In the genomic region with DNA sequence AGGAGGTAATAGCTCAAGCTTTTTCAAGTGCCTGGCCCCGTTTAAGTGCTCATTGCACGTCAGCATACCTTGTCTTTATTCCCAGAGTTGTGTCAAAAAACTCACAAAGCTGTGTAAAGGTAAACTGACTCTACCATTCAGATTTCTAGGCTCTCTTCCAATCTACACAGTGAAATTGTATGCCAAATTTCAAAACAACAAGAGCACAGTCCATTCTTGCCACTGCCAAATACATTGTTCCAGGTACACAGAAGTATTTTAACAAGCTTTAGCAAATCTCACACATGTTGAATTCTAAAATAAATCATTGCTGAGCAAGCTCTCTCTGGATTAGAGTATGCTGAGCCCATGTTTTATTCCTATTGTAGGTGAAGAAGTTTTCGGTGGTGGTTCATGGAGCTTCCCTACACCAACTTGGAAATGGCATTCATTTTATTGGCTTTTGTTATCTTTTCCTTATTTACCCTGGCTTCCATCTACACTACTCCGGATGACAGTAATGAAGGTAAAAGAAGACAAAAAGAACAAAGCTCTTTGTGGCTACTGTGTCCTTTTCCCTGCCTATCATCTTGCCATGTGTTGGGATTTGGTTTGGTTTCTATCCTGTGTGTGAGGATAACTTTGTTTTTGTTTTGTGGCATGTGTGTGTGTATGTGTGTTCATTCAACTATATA, we compare ENCODE assay signal across 18 cellular contexts. TPM values are rescaled to one million over a fixed set of nuclear protein-coding genes. Genes with fewer than 3 reads are reported as not detected.
DNase-seq lines count a peak whose midpoint lies in the region; ATAC-seq, FAIRE-seq and TF ChIP-seq lines count a peak whose summit lies in the region.
"Had no signal": no experiment of that assay in that cellular context is flagged by ENCODE, and none has a peak within 500 bp of the region (broad histone marks: within the 10 kb centered on the region; RNA-seq: fewer than 3 reads in every experiment).

No MANE protein-coding gene starts in this region.

- H3K9me3 ChIP-seq in liver (ENCODE audit: control insufficient read depth in 4 of 4, low read length in 3 of 4) (no peaks in the 10 kb centered on the region), HepG2 (ENCODE audit: low read length) (no peaks in the 10 kb centered on the region), SK-N-MC (ENCODE audit: low read depth, low read length) (no peaks in the 10 kb centered on the region), right lobe of liver (no peaks in the 10 kb centered on the region), PC-9 (ENCODE audit: insufficient read depth, low read depth) (no peaks in the 10 kb centered on the region)
- H3K9me3 ChIP-seq: BLaER1, Peyer's patch had no signal

- no TSS peak for BruUV-seq in HepG2 (replicated peaks; lab: Mats Ljungman, UMichigan)
- BruUV-seq in PC-9 (replicated peaks; lab: Mats Ljungman, UMichigan), result no TSS peak

- ATAC-seq in HepG2 (no peak), right lobe of liver (peak; percentile 92 to 95 (median 95)), GM21737 (IDR thresholded peaks at IDR 0.05; ENCODE audit: unreplicated experiment) (no peak)

- TF ChIP-seq EP300 in HepG2 (IDR thresholded peaks at IDR 0.05; ENCODE audit: low read depth in 2 of 2, low read length in 2 of 2) (no peak), HepG2 (CRISPR knock-in tag; IDR thresholded peaks at IDR 0.05; ENCODE audit: borderline replicate concordance) (no peak)

- intact Hi-C loops in HepG2 (cut with micrococcal nuclease; ENCODE audit: unreplicated experiment) (no loop called here), right lobe of liver (cut with DNase I) (loop anchor here in 1 of 2 donors (10.0 kb wide), 1 partner anchor 325 kb away; no protein-coding TSS in a partner anchor), PC-9 (cut with micrococcal nuclease; ENCODE audit: unreplicated experiment) (no loop called here)
- intact Hi-C loops in activated naive CD4-positive, alpha-beta T cell treated with anti-CD3 and anti-CD28 coated beads for 36 hours (cut with micrococcal nuclease), result loop anchor here (10.0 kb wide), 1 partner anchor 225 kb away; no protein-coding TSS in a partner anchor

- no peaks in the 10 kb centered on the region for H3K4me1 Mint-ChIP-seq in activated naive CD4-positive, alpha-beta T cell treated with anti-CD3 and anti-CD28 coated beads for 36 hours (ENCODE audit: low read depth)
- H3K4me1 Mint-ChIP-seq: CD4-positive, alpha-beta memory T cell had no signal

- TF ChIP-seq CTCF in liver (IDR thresholded peaks at IDR 0.05; ENCODE audit: low read depth, low read length, missing input control) (no peak), HepG2 (CRISPR knock-in tag; IDR thresholded peaks at IDR 0.05) (no peak), right lobe of liver (IDR thresholded peaks at IDR 0.05) (no peak), PC-9 (conservative IDR thresholded peaks at IDR 0.05) (no peak)

- no peak overlapping the region for H3K4me2 ChIP-seq in HepG2 (ENCODE audit: low read depth, low read length)
- no peak overlapping the region for H3K4me2 ChIP-seq in PC-9
- H3K4me2 ChIP-seq: BLaER1 had no signal

- H3K9me2 ChIP-seq in PC-9 (ENCODE audit: insufficient read depth), result no peaks in the 10 kb centered on the region

- H3K4me3 Mint-ChIP-seq in activated naive CD4-positive, alpha-beta T cell treated with anti-CD3 and anti-CD28 coated beads for 36 hours, result no peak overlapping the region
- H3K4me3 Mint-ChIP-seq: CD4-positive, alpha-beta memory T cell had no signal

- H3K4me1 ChIP-seq in liver (ENCODE audit: control insufficient read depth in 4 of 4, insufficient read depth in 4 of 4, low read length in 3 of 4) (peaks cover 0 to 17% (median 10%) of the 10 kb centered on the region in 4 donors), HepG2 (ENCODE audit: insufficient read depth, low read length) (no peaks in the 10 kb centered on the region), right lobe of liver (peaks cover 0 to 17% (median 4%) of the 10 kb centered on the region in 4 donors), PC-9 (replicated peaks; ENCODE audit: insufficient read depth) (no peaks in the 10 kb centered on the region)
- H3K4me1 ChIP-seq: Peyer's patch had no signal

- peak overlapping the region in 1 of 2 donors; percentile 23 for H3K27ac ChIP-seq in liver (ENCODE audit: low read depth in 1 of 2, low read length in 2 of 2)
- H3K27ac ChIP-seq in HepG2 (ENCODE audit: extremely low read length, insufficient read depth, low read length), result no peak overlapping the region
- H3K27ac ChIP-seq in SK-N-MC, result peak overlapping the region; percentile 68
- H3K27ac ChIP-seq in right lobe of liver, result peak overlapping the region in 2 of 3 donors; percentile 24 to 56
- H3K27ac ChIP-seq in PC-9, result no peak overlapping the region
- H3K27ac ChIP-seq: BLaER1, Peyer's patch had no signal

- no peak overlapping the region for H3K27ac Mint-ChIP-seq in activated naive CD4-positive, alpha-beta T cell treated with anti-CD3 and anti-CD28 coated beads for 36 hours
- H3K27ac Mint-ChIP-seq: CD4-positive, alpha-beta memory T cell had no signal

- H2AFZ ChIP-seq in HepG2 (ENCODE audit: low read length), result no peak overlapping the region
- H2AFZ ChIP-seq in PC-9, result no peak overlapping the region

- 27% methylated on average over 4 of the region's 4 CpGs for WGBS in liver
- WGBS in HepG2 (ENCODE audit: low lambda C conversion rate), result 1% methylated on average over 4 of the region's 4 CpGs
- 11% methylated on average over 4 of the region's 4 CpGs for WGBS in right lobe of liver (ENCODE audit: insufficient coverage, low coverage, low lambda C conversion rate, missing lambda C conversion rate)

- H3K9ac ChIP-seq in liver (ENCODE audit: low read depth in 1 of 2, low read length in 2 of 2) (no peak overlapping the region), HepG2 (ENCODE audit: insufficient read depth, low read depth, low read length) (no peak overlapping the region), SK-N-MC (ENCODE audit: insufficient read length) (no peak overlapping the region)
- H3K9ac ChIP-seq: BLaER1 had no signal

- no peaks in the 10 kb centered on the region for H3K36me3 Mint-ChIP-seq in activated naive CD4-positive, alpha-beta T cell treated with anti-CD3 and anti-CD28 coated beads for 36 hours (ENCODE audit: low read depth)
- H3K36me3 Mint-ChIP-seq: CD4-positive, alpha-beta memory T cell had no signal

- no peaks in the 10 kb centered on the region for H3K9me3 Mint-ChIP-seq in activated naive CD4-positive, alpha-beta T cell treated with anti-CD3 and anti-CD28 coated beads for 36 hours

- in situ Hi-C loops in HepG2 (cut with HindIII; ENCODE audit: extremely low pct_ligation_motif_present, low pct_unique_long_range_greater_than_20kb), result no loop called here

- CTCF ChIA-PET in HepG2 (lab: Yijun Ruan, JAX; ENCODE audit: low intra/inter-chr PET ratio, low total read pairs) (no interaction called here), PC-9 (lab: Charles Lee) (interaction anchor here (0.6 to 0.7 kb wide), 2 partner anchors 169 to 327 kb away, joined by 3 to 5 read pairs; no protein-coding TSS in a partner anchor)
- CTCF ChIA-PET in activated naive CD4-positive, alpha-beta T cell treated with anti-CD3 and anti-CD28 coated beads for 36 hours (lab: Charles Lee), result interaction anchor here (0.7 to 1.2 kb wide), 2 partner anchors 10 to 788 kb away, joined by 3 to 5 read pairs; no protein-coding TSS in a partner anchor

- TF ChIP-seq RAD21 in liver (IDR thresholded peaks at IDR 0.05) (peak in 1 of 2 donors; percentile 28), HepG2 (CRISPR knock-in tag; IDR thresholded peaks at IDR 0.05) (no peak)

- no peak for TF ChIP-seq POLR2A in HepG2 (IDR thresholded peaks at IDR 0.05; ENCODE audit: insufficient read depth in 1 of 2, low read depth in 2 of 2, low read length in 2 of 2)
- no peak for TF ChIP-seq POLR2A in right lobe of liver (IDR thresholded peaks at IDR 0.05)

- H3K79me2 ChIP-seq in HepG2 (ENCODE audit: insufficient read depth, low read length), result no peaks in the 10 kb centered on the region
- no peaks in the 10 kb centered on the region for H3K79me2 ChIP-seq in PC-9 (ENCODE audit: low read depth)

- H4K20me1 ChIP-seq in HepG2 (ENCODE audit: insufficient read depth, low read length) (no peaks in the 10 kb centered on the region), PC-9 (ENCODE audit: insufficient read depth) (no peaks in the 10 kb centered on the region)
- H4K20me1 ChIP-seq: BLaER1 had no signal

- H3K4me3 ChIP-seq in liver (ENCODE audit: low read depth in 1 of 3, low read length in 3 of 3) (no peak overlapping the region), HepG2 (replicated peaks in 1 of 3; ENCODE audit: insufficient read depth in 1 of 3, low read depth in 2 of 3, low read length in 3 of 3) (no peak overlapping the region), SK-N-MC (no peak overlapping the region), right lobe of liver (no peak overlapping the region), PC-9 (no peak overlapping the region)
- H3K4me3 ChIP-seq: BLaER1, Peyer's patch had no signal

- H3F3A ChIP-seq in PC-9 (ENCODE audit: insufficient read depth, low read depth), result no peaks in the 10 kb centered on the region

- POLR2A ChIA-PET in HepG2 (lab: Yijun Ruan, JAX), result no interaction called here
- POLR2A ChIA-PET in PC-9 (lab: Charles Lee; ENCODE audit: unreplicated experiment), result interaction anchor here (0.6 kb wide), 1 partner anchor 696 kb away, joined by 5 read pairs; no protein-coding TSS in a partner anchor

- no peaks in the 10 kb centered on the region for H3K36me3 ChIP-seq in liver (ENCODE audit: control insufficient read depth in 4 of 4, insufficient read depth in 3 of 4, low read depth in 1 of 4, low read length in 3 of 4)
- H3K36me3 ChIP-seq in HepG2 (replicated peaks in 1 of 2; ENCODE audit: control insufficient read depth in 1 of 2, insufficient read depth in 2 of 2, low read length in 2 of 2), result no peaks in the 10 kb centered on the region
- no peaks in the 10 kb centered on the region for H3K36me3 ChIP-seq in SK-N-MC (ENCODE audit: insufficient read depth, low read length)
- no peaks in the 10 kb centered on the region for H3K36me3 ChIP-seq in right lobe of liver
- H3K36me3 ChIP-seq in PC-9 (ENCODE audit: low read depth), result no peaks in the 10 kb centered on the region
- H3K36me3 ChIP-seq: BLaER1, Peyer's patch had no signal

- FAIRE-seq in HepG2 (lab: Jason Lieb, UNC), result no peak
- FAIRE-seq: GM19239 had no signal

- DNase-seq in HepG2 (ENCODE audit: low spot score) (no peak), SK-N-MC (ENCODE audit: low read depth, low spot score) (no peak), right lobe of liver (peak in 1 of 3 donors; percentile 43), PC-9 (no peak), NCI-H1105 treated with DMSO at 0.1 percent for 48 hours (lab: John Stamatoyannopoulos, UW) (no peak)
- no peak for DNase-seq in activated naive CD4-positive, alpha-beta T cell treated with anti-CD3 and anti-CD28 coated beads for 36 hours
- DNase-seq: CD4-positive, alpha-beta memory T cell; DMS153; GF-D8; KBM-7; NCI-H1417 treated with DMSO at 0.1 percent for 48 hours; NCI-H510A; Peyer's patch had no signal

- H3K27me3 ChIP-seq in liver (ENCODE audit: control insufficient read depth in 4 of 4, insufficient read depth in 4 of 4, low read length in 3 of 4) (no peaks in the 10 kb centered on the region), HepG2 (ENCODE audit: control insufficient read depth in 1 of 2, insufficient read depth in 2 of 2, low read length in 2 of 2) (peaks cover 0 to 5% of the 10 kb centered on the region in 2 experiments; a peak in 1 of 5 replicates), right lobe of liver (no peaks in the 10 kb centered on the region), PC-9 (ENCODE audit: insufficient read depth, low read depth) (no peaks in the 10 kb centered on the region)
- H3K27me3 ChIP-seq: BLaER1, Peyer's patch had no signal

- peaks cover 19% of the 10 kb centered on the region for H3K27me3 Mint-ChIP-seq in activated naive CD4-positive, alpha-beta T cell treated with anti-CD3 and anti-CD28 coated beads for 36 hours (ENCODE audit: low read depth)

RNA-seq across cellular contexts. Expression of a gene that starts 16.3 kb away (rescaled TPM):
- not detected for total RNA-seq in liver
- not detected for polyA plus RNA-seq in liver
- not detected in 2 replicates for total RNA-seq in HepG2 (2016; rRNA removed; fragmentation: Illumina TruSeq; extraction: Trizol)
- total RNA-seq in HepG2 (2016; cell fraction: cytosol; rRNA removed; fragmentation: Illumina TruSeq; extraction: Trizol; ENCODE audit: low read depth), result not detected in 2 replicates
- not detected in 2 replicates for total RNA-seq in HepG2 (2016; cell fraction: insoluble cytoplasmic fraction; rRNA removed; fragmentation: Illumina TruSeq; extraction: Trizol)
- not detected in 2 replicates for total RNA-seq in HepG2 (2016; cell fraction: membrane; rRNA removed; fragmentation: Illumina TruSeq; extraction: Trizol)
- total RNA-seq in HepG2 (2016; cell fraction: nucleus; rRNA removed; fragmentation: Illumina TruSeq; extraction: Trizol), result not detected in 2 replicates
- polyA plus RNA-seq in HepG2 (2011; rRNA removed), result not detected in 2 replicates
- polyA plus RNA-seq in HepG2 (2011; cell fraction: cytosol; rRNA removed), result not detected in 2 replicates
- not detected in 2 replicates for polyA plus RNA-seq in HepG2 (2011; cell fraction: nucleus; rRNA removed)
- polyA plus RNA-seq in HepG2 (2012), result not detected in 2 replicates
- polyA plus RNA-seq in HepG2 (2016; cell fraction: cytosol; fragmentation: Illumina TruSeq; extraction: Trizol; ENCODE audit: low read depth), result not detected in 2 replicates
- not detected in 2 replicates for polyA plus RNA-seq in HepG2 (2016; cell fraction: insoluble cytoplasmic fraction; fragmentation: Illumina TruSeq; extraction: Trizol; ENCODE audit: low read depth)
- not detected in 2 replicates for polyA plus RNA-seq in HepG2 (2016; cell fraction: membrane; fragmentation: Illumina TruSeq; extraction: Trizol; ENCODE audit: low read depth)
- polyA plus RNA-seq in HepG2 (2016; cell fraction: nucleus; fragmentation: Illumina TruSeq; extraction: Trizol; ENCODE audit: insufficient read depth, low read depth), result not detected in 2 replicates
- polyA minus RNA-seq in HepG2 (2011; rRNA and poly(A)+ RNA removed; ENCODE audit: low replicate concordance), result not detected in 2 replicates
- not detected in 2 replicates for polyA minus RNA-seq in HepG2 (2011; cell fraction: cytosol; rRNA and poly(A)+ RNA removed)
- polyA minus RNA-seq in HepG2 (2011; cell fraction: nucleus; rRNA and poly(A)+ RNA removed), result not detected in 2 replicates
- under 1 TPM in 1 of 6 experiments, not detected in 5; 0.71 TPM for total RNA-seq in right lobe of liver
- total RNA-seq in PC-9 (2021), result not detected in 2 replicates
- total RNA-seq in activated naive CD4-positive, alpha-beta T cell treated with anti-CD3 and anti-CD28 coated beads for 36 hours, result not detected
- total RNA-seq: A673; CD4-positive, alpha-beta memory T cell had no signal
- polyA plus RNA-seq: CD4-positive, alpha-beta memory T cell had no signal

Comparison
In these comparisons a context has a peak if more than half of its experiments do, and no peak if none do; other contexts are left out.
1. H3K27ac ChIP-seq: peak in SK-N-MC (single experiment) and right lobe of liver (2 of 3); none in HepG2 (single experiment) and PC-9 (single experiment).
2. ATAC-seq: peak in right lobe of liver (4 of 4); none in HepG2 (single experiment) and GM21737 (single experiment).